13 cellular contexts compared by ENCODE assay signal in the genomic region with DNA sequence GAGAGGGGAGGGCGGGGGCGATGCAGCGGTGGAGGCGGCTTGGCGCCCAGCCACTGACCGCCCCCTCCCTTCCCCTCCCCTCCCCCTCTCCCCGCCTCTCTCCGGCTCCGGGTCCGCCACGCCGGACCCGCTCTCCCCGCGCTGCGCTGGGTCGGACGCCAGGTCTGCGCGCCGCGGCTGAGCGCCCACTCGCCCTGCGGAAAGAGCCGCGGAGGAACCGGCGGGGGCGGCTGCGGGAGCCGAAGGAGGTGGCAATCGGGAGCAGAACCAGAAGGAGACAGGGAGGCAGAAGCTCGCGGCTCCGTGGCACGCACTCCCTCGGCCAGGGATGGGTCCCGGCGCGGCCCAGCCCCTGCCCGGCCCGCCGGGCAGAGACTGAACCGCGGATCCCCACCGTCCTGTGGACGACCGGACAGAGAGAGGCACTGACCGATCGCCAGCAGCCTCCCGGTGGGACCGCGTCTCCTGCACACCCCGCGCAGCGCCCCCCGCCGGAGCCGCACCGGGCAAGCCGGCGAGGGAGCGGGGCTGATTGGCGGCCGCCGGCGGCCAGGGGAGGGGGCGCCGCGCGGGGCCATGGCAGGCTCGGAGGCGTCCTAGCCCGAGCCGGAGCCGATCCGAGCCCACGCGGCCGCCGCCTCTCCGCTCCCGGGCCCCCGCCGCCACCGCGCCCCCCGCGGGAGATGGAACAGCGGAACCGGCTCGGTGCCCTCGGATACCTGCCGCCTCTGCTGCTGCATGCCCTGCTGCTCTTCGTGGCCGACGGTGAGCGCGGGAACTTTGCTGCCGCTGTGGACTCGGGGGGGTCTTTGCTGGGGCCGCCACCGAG. TPM values are rescaled to one million over a fixed set of nuclear protein-coding genes. Genes with fewer than 3 reads are reported as not detected.
A peak's percentile ranks its signal among the peaks of the same experiment; 100 is the strongest.
DNase-seq lines count a peak whose midpoint lies in the region; ATAC-seq, FAIRE-seq and TF ChIP-seq lines count a peak whose summit lies in the region.
"Had no signal": no experiment of that assay in that cellular context is flagged by ENCODE, and none has a peak within 500 bp of the region (broad histone marks: within the 10 kb centered on the region; RNA-seq: fewer than 3 reads in every experiment).

A gene (plus strand): TSS at position 94 of the 829 bp plus-strand sequence. CDS start 590 bp downstream, at position 684.

- H4K91ac ChIP-seq in H1 (replicated peaks; ENCODE audit: insufficient read length, low read length), result no peak within 1 kb of the TSS

- peak within 1 kb of the TSS; percentile 29; the same call in 1 of the 2 replicates for H2BK15ac ChIP-seq in H1 (ENCODE audit: low read length)

- H2AK5ac ChIP-seq in H1 (ENCODE audit: low read depth, low read length), result no peak within 1 kb of the TSS

- H2AFZ ChIP-seq in H1 (ENCODE audit: low read length), result peak within 1 kb of the TSS; percentile 11; the same call in 1 of the 2 replicates
- peak within 1 kb of the TSS; percentile 94 for H2AFZ ChIP-seq in neural progenitor cell (replicated peaks)

- H3K9ac ChIP-seq in HUES64 (ENCODE audit: low read depth, low read length), result no peak within 1 kb of the TSS
- no peak within 1 kb of the TSS for H3K9ac ChIP-seq in H1 (replicated peaks in 1 of 4; ENCODE audit: extremely low read depth in 1 of 4, low read depth in 3 of 4, low read length in 3 of 4)
- no peak within 1 kb of the TSS for H3K9ac ChIP-seq in neural progenitor cell

- H3K9me3 Mint-ChIP-seq in CD8-positive, alpha-beta T cell, result no peaks in the 10 kb centered on the region
- peaks cover 2% of the 10 kb centered on the region for H3K9me3 Mint-ChIP-seq in neural progenitor cell

- H3K23ac ChIP-seq in H1 (ENCODE audit: insufficient read length), result no peak within 1 kb of the TSS

- peaks cover 48% of the 10 kb centered on the region for H3K27me3 Mint-ChIP-seq in CD8-positive, alpha-beta T cell (ENCODE audit: low read depth)
- H3K27me3 Mint-ChIP-seq in neural progenitor cell (ENCODE audit: insufficient read depth, low read depth), result peaks cover 56% of the 10 kb centered on the region

- no peak within 1 kb of the TSS for H3K4ac ChIP-seq in H1 (replicated peaks; ENCODE audit: insufficient read length, low read depth, low read length)

- no peak for TF ChIP-seq CTCF in CD8-positive, alpha-beta T cell (IDR thresholded peaks at IDR 0.05)
- TF ChIP-seq CTCF in H1 (IDR thresholded peaks at IDR 0.05; ENCODE audit: control extremely low read depth in 1 of 3, insufficient read depth in 1 of 3, low read depth in 1 of 3, low read length in 3 of 3), result peak in 1 of 3 experiments; percentile 7; a peak in 1 of 4 replicates
- TF ChIP-seq CTCF in neural progenitor cell (IDR thresholded peaks at IDR 0.05), result peak; percentile 33

- H3K9me3 ChIP-seq in CD8-positive, alpha-beta T cell (ENCODE audit: low read length), result no peaks in the 10 kb centered on the region
- H3K9me3 ChIP-seq in HUES64 (ENCODE audit: insufficient read depth, low read depth, low read length), result 0 out of 2 replicates have a peak, but pooled peaks cover 4% of the 10 kb centered on the region
- no peaks in the 10 kb centered on the region; a peak in 1 of 4 replicates for H3K9me3 ChIP-seq in H1 (ENCODE audit: insufficient read depth in 2 of 2, low read depth in 1 of 2, low read length in 1 of 2)
- no peaks in the 10 kb centered on the region for H3K9me3 ChIP-seq in neural progenitor cell (ENCODE audit: low read depth)

- H4K5ac ChIP-seq in H1 (ENCODE audit: insufficient read length, low read depth, low read length), result no peak within 1 kb of the TSS

- peaks cover 14% of the 10 kb centered on the region for H3K27me3 ChIP-seq in CD8-positive, alpha-beta T cell (ENCODE audit: insufficient read depth, low read length)
- H3K27me3 ChIP-seq in HUES64 (ENCODE audit: insufficient read depth, low read length), result peaks cover 95% of the 10 kb centered on the region
- peaks cover 50 to 84% (median 75%) of the 10 kb centered on the region in 4 experiments for H3K27me3 ChIP-seq in H1 (replicated peaks in 1 of 4; ENCODE audit: control insufficient read depth in 3 of 4, extremely low read depth in 1 of 4, insufficient read depth in 3 of 4, low read length in 3 of 4)
- H3K27me3 ChIP-seq in neural progenitor cell, result peaks cover 100% of the 10 kb centered on the region

- H3K4me2 ChIP-seq in H1 (ENCODE audit: insufficient read depth in 1 of 2, low read depth in 2 of 2, low read length in 2 of 2) (peak within 1 kb of the TSS; percentile 79 to 98), neural progenitor cell (peak within 1 kb of the TSS; percentile 99)

- FAIRE-seq in H1 (lab: Jason Lieb, UNC), result no peak

- H3K27ac ChIP-seq in CD8-positive, alpha-beta T cell (ENCODE audit: low read depth, low read length), result no peak within 1 kb of the TSS
- H3K27ac ChIP-seq in HUES64 (ENCODE audit: low read depth, low read length) (no peak within 1 kb of the TSS), H1 (ENCODE audit: low read depth, low read length) (no peak within 1 kb of the TSS), neural progenitor cell (no peak within 1 kb of the TSS)

- H3K4me3 Mint-ChIP-seq in CD8-positive, alpha-beta T cell, result peak within 1 kb of the TSS; percentile 71
- H3K4me3 Mint-ChIP-seq in neural progenitor cell, result peak within 1 kb of the TSS; percentile 81

- H4K20me1 ChIP-seq in H1 (replicated peaks in 1 of 2; ENCODE audit: control insufficient read depth in 1 of 2, insufficient read depth in 2 of 2, low read length in 2 of 2) (peaks cover 3 to 11% of the 10 kb centered on the region in 2 experiments), neural progenitor cell (ENCODE audit: low read depth) (peaks cover 32% of the 10 kb centered on the region)

- H4K8ac ChIP-seq in H1 (ENCODE audit: extremely low read depth, insufficient read depth, low read length), result peak within 1 kb of the TSS; percentile 51; the same call in 1 of the 2 replicates

- no peaks in the 10 kb centered on the region for H3K36me3 Mint-ChIP-seq in CD8-positive, alpha-beta T cell
- H3K36me3 Mint-ChIP-seq in neural progenitor cell, result no peaks in the 10 kb centered on the region

- H2BK5ac ChIP-seq in H1 (ENCODE audit: low read depth, low read length), result no peak within 1 kb of the TSS

- ATAC-seq in CD8-positive, alpha-beta T cell, result no peak
- ATAC-seq in HG02973 (IDR thresholded peaks at IDR 0.05; ENCODE audit: unreplicated experiment), result no peak

- DNase-seq in CD8-positive, alpha-beta T cell, result no peak
- DNase-seq in H1 (ENCODE audit: low read depth in 1 of 2, low spot score in 2 of 2), result peak in 1 of 2 experiments; percentile 71
- DNase-seq in neural progenitor cell (ENCODE audit: low spot score), result peak; percentile 73
- DNase-seq in middle frontal gyrus (ENCODE audit: extremely low spot score, low spot score), result no peak
- DNase-seq in SW480 (ENCODE audit: low spot score), result no peak
- no peak for DNase-seq in NCI-H226
- DNase-seq: activated naive CD4-positive, alpha-beta T cell treated with Interleukin-2 at 50 U/mL for 16 hours; DND-41; NCI-H524 had no signal

- CTCF ChIA-PET in CD8-positive, alpha-beta T cell (lab: Charles Lee), result no interaction called here
- CTCF ChIA-PET in H1 (lab: Charles Lee; ENCODE audit: partially characterized antibody), result interaction anchor here (1.0 to 5.6 kb wide), 4 partner anchors 49 to 265 kb away, joined by 3 to 42 read pairs (median 5); no protein-coding TSS in a partner anchor

- no peaks in the 10 kb centered on the region for H3K79me1 ChIP-seq in H1 (ENCODE audit: low read depth, low read length)

- TF ChIP-seq POLR2A in H1 (IDR thresholded peaks at IDR 0.05; ENCODE audit: control extremely low read depth in 1 of 2, low read depth in 2 of 2, low read length in 2 of 2), result no peak

- intact Hi-C loops in CD8-positive, alpha-beta T cell (cut with DNase I, micrococcal nuclease), result no loop called here

- peaks cover 41% of the 10 kb centered on the region for H3K23me2 ChIP-seq in H1 (ENCODE audit: low read depth, low read length)

- POLR2A ChIA-PET in CD8-positive, alpha-beta T cell (lab: Charles Lee), result no interaction called here
- POLR2A ChIA-PET in H1 (lab: Charles Lee; ENCODE audit: partially characterized antibody), result interaction anchor here (1.1 kb wide), 1 partner anchor 10 kb away, joined by 3 read pairs; no protein-coding TSS in a partner anchor

- peaks cover 26% of the 10 kb centered on the region for H3K4me1 Mint-ChIP-seq in CD8-positive, alpha-beta T cell (ENCODE audit: low read depth)
- peaks cover 21% of the 10 kb centered on the region for H3K4me1 Mint-ChIP-seq in neural progenitor cell

- H3K4me1 ChIP-seq in CD8-positive, alpha-beta T cell (ENCODE audit: insufficient read depth, low read length), result peaks cover 21% of the 10 kb centered on the region
- H3K4me1 ChIP-seq in HUES64 (ENCODE audit: insufficient read depth, low read length) (0 out of 2 replicates have a peak, but pooled peaks cover 2% of the 10 kb centered on the region), H1 (replicated peaks in 1 of 4; ENCODE audit: control insufficient read depth in 3 of 4, insufficient read depth in 4 of 4, low read length in 3 of 4) (peaks cover 6 to 45% (median 12%) of the 10 kb centered on the region in 4 experiments; a peak in 6 of 7 replicates), neural progenitor cell (peaks cover 28% of the 10 kb centered on the region)

- H2BK120ac ChIP-seq in H1 (replicated peaks; ENCODE audit: low read depth, low read length), result no peak within 1 kb of the TSS

- no peak within 1 kb of the TSS for H2BK20ac ChIP-seq in H1 (ENCODE audit: low read length)

- H3K79me2 ChIP-seq in H1 (ENCODE audit: control insufficient read depth in 1 of 2, insufficient read depth in 2 of 2, low read length in 2 of 2) (no peaks in the 10 kb centered on the region), neural progenitor cell (ENCODE audit: low read depth) (no peaks in the 10 kb centered on the region)

- no peak within 1 kb of the TSS for H3K4me3 ChIP-seq in CD8-positive, alpha-beta T cell (ENCODE audit: low read depth, low read length)
- H3K4me3 ChIP-seq in HUES64 (ENCODE audit: low read length) (peak within 1 kb of the TSS; percentile 58), H1 (ENCODE audit: extremely low read depth in 1 of 4, insufficient read depth in 2 of 4, low read depth in 3 of 4, low read length in 4 of 4) (peak within 1 kb of the TSS; percentile 53 to 80 (median 54)), neural progenitor cell (peak within 1 kb of the TSS; percentile 67)

- H3K56ac ChIP-seq in H1 (replicated peaks; ENCODE audit: insufficient read length, low read depth, low read length), result no peak within 1 kb of the TSS

- 0 out of 2 replicates have a peak within 1 kb of the TSS, but pooled peaks have one; percentile 39 for H2BK12ac ChIP-seq in H1 (ENCODE audit: low read depth, low read length)

- H3K14ac ChIP-seq in H1 (ENCODE audit: insufficient read length), result no peak within 1 kb of the TSS

- H3F3A ChIP-seq in neural progenitor cell (ENCODE audit: low read depth), result peaks cover 31% of the 10 kb centered on the region

- H3K27ac Mint-ChIP-seq in CD8-positive, alpha-beta T cell, result no peak within 1 kb of the TSS
- no peak within 1 kb of the TSS for H3K27ac Mint-ChIP-seq in neural progenitor cell

- H3K36me3 ChIP-seq in CD8-positive, alpha-beta T cell (ENCODE audit: insufficient read depth, low read length), result no peaks in the 10 kb centered on the region
- H3K36me3 ChIP-seq in HUES64 (ENCODE audit: insufficient read depth, low read length) (no peaks in the 10 kb centered on the region), H1 (ENCODE audit: control insufficient read depth in 2 of 4, insufficient read depth in 4 of 4, low read length in 3 of 4) (no peaks in the 10 kb centered on the region), neural progenitor cell (no peaks in the 10 kb centered on the region)

- TF ChIP-seq RAD21 in H1 (IDR thresholded peaks at IDR 0.05 in 1 of 2, conservative IDR thresholded peaks at IDR 0.05 in 1 of 2; ENCODE audit: low read depth in 2 of 2, low read length in 2 of 2), result no peak

- peak within 1 kb of the TSS; percentile 48 for H3K18ac ChIP-seq in H1 (ENCODE audit: extremely low read depth, low read length)

- under 1% methylated on average over 99 of the region's 104 CpGs for WGBS in HUES64
- 2% methylated on average over 39 of the region's 104 CpGs; no CpG with 5 or more reads in 1 of the 2 experiments for WGBS in H1 (ENCODE audit: extremely low coverage in 1 of 2, insufficient coverage in 1 of 2, insufficient read length in 1 of 2, insufficient replicate concordance in 2 of 2, low coverage in 1 of 2, low lambda C conversion rate in 2 of 2, missing lambda C conversion rate in 1 of 2), 2 experiments

- TF ChIP-seq EP300 in H1 (IDR thresholded peaks at IDR 0.05; ENCODE audit: borderline replicate concordance in 1 of 2, low read depth in 2 of 2, low read length in 2 of 2), result no peak

RNA-seq across cellular contexts. Expression of the gene that starts here (rescaled TPM):
- total RNA-seq in CD8-positive, alpha-beta T cell, result not detected
- 0.25 TPM for polyA plus RNA-seq in HUES64 (2013, experiment 1 of 2)
- 0.51 TPM for polyA plus RNA-seq in HUES64 (2013, experiment 2 of 2)
- total RNA-seq in H1 (2021; fragmentation: NEBNext Ultra II Directional; extraction: Animal tissue kit (Norgen Biotek cat#: 25700)), result 1.2 and 1.5 TPM in 2 replicates
- 0.82 and 1.6 TPM in 2 replicates for polyA plus RNA-seq in H1 (2011; rRNA removed)
- polyA plus RNA-seq in H1 (2011; cell fraction: cytosol; rRNA removed), result 1.6 TPM
- 0.84 TPM for polyA plus RNA-seq in H1 (2011; cell fraction: nucleus; rRNA removed)
- 0.23 to 0.97 TPM (median 0.69 TPM) in 4 replicates for polyA plus RNA-seq in H1 (2012, experiment 1 of 2)
- polyA plus RNA-seq in H1 (2012, experiment 2 of 2), result 0.34 TPM
- 0.67 TPM for polyA plus RNA-seq in H1 (2013, experiment 1 of 2)
- polyA plus RNA-seq in H1 (2013, experiment 2 of 2), result 0.55 TPM
- not detected in 2 replicates for polyA minus RNA-seq in H1 (2011; rRNA and poly(A)+ RNA removed)
- 1.0 TPM for polyA minus RNA-seq in H1 (2011; cell fraction: cytosol; rRNA and poly(A)+ RNA removed)
- 0.80 TPM for polyA minus RNA-seq in H1 (2011; cell fraction: nucleus; rRNA and poly(A)+ RNA removed)
- total RNA-seq in neural progenitor cell (ENCODE audit: low replicate concordance), result 0.59 TPM in 1 of 2 replicates, not detected in the other
- total RNA-seq: fibroblast of lung; T-helper 2 cell treated with Interferon-gamma antibody and Interleukin-4, amounts not matched to agents 100 ng/mL and 5 ng/mL, for 36 hours had no signal
- polyA plus RNA-seq: fibroblast of lung had no signal

Comparison
In these comparisons a context has a peak if more than half of its experiments do, and no peak if none do; other contexts are left out.
1. Peak in DNase-seq, H3K4me3 ChIP-seq and H3K4me2 ChIP-seq in neural progenitor cell; RNA of the gene not detected or under 1 TPM.